11 cellular contexts compared by ENCODE assay signal in genomic region chr14:104536942-104537612, GRCh38. TPM values are rescaled to one million over a fixed set of nuclear protein-coding genes. Genes with fewer than 3 reads are reported as not detected.
A peak's percentile ranks its signal among the peaks of the same experiment; 100 is the strongest.
DNase-seq lines count a peak whose midpoint lies in the region; ATAC-seq, FAIRE-seq and TF ChIP-seq lines count a peak whose summit lies in the region.
"Had no signal": no experiment of that assay in that cellular context is flagged by ENCODE, and none has a peak within 500 bp of the region (broad histone marks: within the 10 kb centered on the region; RNA-seq: fewer than 3 reads in every experiment).

No MANE protein-coding gene starts in this region.

- DNase-seq in heart left ventricle, result peak in 2 of 5 donors; percentile 15 to 37
- no peak for DNase-seq in Right ventricle myocardium superior
- peak; percentile 47 for DNase-seq in astrocyte (ENCODE audit: low read depth)
- peak; percentile 79 for DNase-seq in keratinocyte (ENCODE audit: low read depth, low spot score)
- no peak for DNase-seq in small intestine
- DNase-seq in NCI-H2081 treated with DMSO at 0.1 percent for 48 hours (lab: John Stamatoyannopoulos, UW), result no peak
- DNase-seq in D721Med (ENCODE audit: insufficient read length, low spot score), result no peak
- DNase-seq: NCI-H1930, upper lobe of left lung had no signal

- H3K27me3 ChIP-seq in heart left ventricle (peaks cover 0 to 9% (median 0%) of the 10 kb centered on the region in 9 donors), astrocyte (ENCODE audit: insufficient read depth, low read length) (no peaks in the 10 kb centered on the region), keratinocyte (ENCODE audit: control insufficient read depth, extremely low read depth, insufficient read depth, low read length) (no peaks in the 10 kb centered on the region), small intestine (ENCODE audit: control insufficient read depth in 2 of 2, insufficient read depth in 2 of 2, low read length in 2 of 2) (no peaks in the 10 kb centered on the region)
- H3K27me3 ChIP-seq: upper lobe of left lung had no signal

- peaks cover 0 to 11% (median 0%) of the 10 kb centered on the region in 12 donors for H3K4me1 ChIP-seq in heart left ventricle
- H3K4me1 ChIP-seq in astrocyte (ENCODE audit: insufficient read depth, low read length), result peaks cover 2% of the 10 kb centered on the region
- peaks cover 9% of the 10 kb centered on the region for H3K4me1 ChIP-seq in keratinocyte (ENCODE audit: control insufficient read depth, extremely low read depth, insufficient read depth, low read length)
- no peaks in the 10 kb centered on the region for H3K4me1 ChIP-seq in small intestine (ENCODE audit: control insufficient read depth in 2 of 2, insufficient read depth in 1 of 2, low read depth in 1 of 2, low read length in 1 of 2)

- H4K20me1 ChIP-seq in astrocyte (ENCODE audit: insufficient read depth, low read length), result no peaks in the 10 kb centered on the region
- no peaks in the 10 kb centered on the region for H4K20me1 ChIP-seq in keratinocyte (ENCODE audit: control insufficient read depth, extremely low read depth, insufficient read depth, low read length)

- H3K36me3 Mint-ChIP-seq in astrocyte (ENCODE audit: low read depth, unreplicated experiment), result no peaks in the 10 kb centered on the region

- no peak overlapping the region for H2AFZ ChIP-seq in astrocyte (ENCODE audit: low read depth, low read length)
- H2AFZ ChIP-seq in keratinocyte (ENCODE audit: control insufficient read depth, low read length), result no peak overlapping the region

- WGBS in heart left ventricle, 4 donors, result 15 to 22% (median 21%) methylated on average over 4 to 8 of the region's 8 CpGs
- WGBS in small intestine, 3 donors, result 52 to 63% (median 62%) methylated on average over 8 of the region's 8 CpGs

- ATAC-seq in heart left ventricle (peak in 3 of 4 donors; percentile 34 to 70 (median 66)), Right ventricle myocardium superior (ENCODE audit: poor library complexity) (no peak), HG03280 (IDR thresholded peaks at IDR 0.05; ENCODE audit: unreplicated experiment) (no peak)

- no peaks in the 10 kb centered on the region for H3K9me1 ChIP-seq in keratinocyte (ENCODE audit: control insufficient read depth, extremely low read depth, insufficient read depth, low read length)

- intact Hi-C loops in heart left ventricle (cut with DNase I) (no loop called here), Right ventricle myocardium superior (cut with DNase I) (no loop called here)

- H3K79me2 ChIP-seq in astrocyte (ENCODE audit: insufficient read depth, low read length), result no peaks in the 10 kb centered on the region
- H3K79me2 ChIP-seq in keratinocyte (ENCODE audit: control insufficient read depth, insufficient read depth, low read length), result no peaks in the 10 kb centered on the region

- H3K4me1 Mint-ChIP-seq in astrocyte (ENCODE audit: low read depth, unreplicated experiment), result peaks cover 5% of the 10 kb centered on the region

- H3K4me2 ChIP-seq in astrocyte (ENCODE audit: low read length), result no peak overlapping the region
- no peak overlapping the region for H3K4me2 ChIP-seq in keratinocyte (ENCODE audit: control insufficient read depth, extremely low read depth, insufficient read depth, low read depth, low read length)

- no peak overlapping the region for H3K27ac Mint-ChIP-seq in astrocyte (ENCODE audit: unreplicated experiment)

- TF ChIP-seq POLR2A in heart left ventricle (IDR thresholded peaks at IDR 0.05), result no peak

- no peak for FAIRE-seq in astrocyte (lab: Jason Lieb, UNC)
- FAIRE-seq in keratinocyte (lab: Jason Lieb, UNC), result no peak
- no peak for FAIRE-seq in small intestine (lab: Jason Lieb, UNC)
- FAIRE-seq in D721Med (lab: Jason Lieb, UNC), result no peak

- H3K4me3 ChIP-seq in heart left ventricle (no peak overlapping the region), astrocyte (ENCODE audit: insufficient read depth, low read depth, low read length) (no peak overlapping the region), keratinocyte (ENCODE audit: control insufficient read depth in 2 of 3, extremely low read depth in 1 of 3, insufficient read depth in 2 of 3, low read depth in 1 of 3, low read length in 3 of 3) (no peak overlapping the region), small intestine (ENCODE audit: low read depth in 1 of 2, low read length in 2 of 2) (no peak overlapping the region)
- H3K4me3 ChIP-seq: upper lobe of left lung had no signal

- TF ChIP-seq CTCF in heart left ventricle (IDR thresholded peaks at IDR 0.05) (no peak), astrocyte (IDR thresholded peaks at IDR 0.05; ENCODE audit: insufficient read depth, low read depth, low read length) (no peak), keratinocyte (optimal IDR thresholded peaks at IDR 0.05 in 1 of 3, IDR thresholded peaks at IDR 0.05 in 1 of 3, conservative IDR thresholded peaks at IDR 0.05 in 1 of 3; ENCODE audit: extremely low read depth in 1 of 3, insufficient read depth in 2 of 3, low read length in 3 of 3) (no peak), D721Med (IDR thresholded peaks at IDR 0.05; ENCODE audit: insufficient read depth, missing control alignments) (no peak)

- H3K9me3 ChIP-seq in heart left ventricle (no peaks in the 10 kb centered on the region), astrocyte (ENCODE audit: insufficient read depth, low read depth, low read length) (no peaks in the 10 kb centered on the region), keratinocyte (ENCODE audit: control insufficient read depth, low read depth, low read length) (no peaks in the 10 kb centered on the region), small intestine (ENCODE audit: control insufficient read depth, low read depth) (no peaks in the 10 kb centered on the region)
- H3K9me3 ChIP-seq: upper lobe of left lung had no signal

- H3K27ac ChIP-seq in heart left ventricle (no peak overlapping the region), astrocyte (ENCODE audit: low read depth, low read length) (no peak overlapping the region), keratinocyte (ENCODE audit: control insufficient read depth, insufficient read depth, low read length) (no peak overlapping the region), small intestine (ENCODE audit: low read depth in 1 of 2, low read length in 1 of 2) (no peak overlapping the region)
- H3K27ac ChIP-seq: upper lobe of left lung had no signal

- dilution Hi-C loops in keratinocyte (cut with MboI; ENCODE audit: extremely low pct_ligation_motif_present, low sequenced_read_pairs), result no loop called here

- H3K36me3 ChIP-seq in heart left ventricle (no peaks in the 10 kb centered on the region), astrocyte (ENCODE audit: insufficient read depth, low read length) (no peaks in the 10 kb centered on the region), keratinocyte (ENCODE audit: control insufficient read depth in 2 of 2, extremely low read depth in 1 of 2, insufficient read depth in 2 of 2, low read length in 2 of 2) (no peaks in the 10 kb centered on the region), small intestine (ENCODE audit: control insufficient read depth in 2 of 2, insufficient read depth in 2 of 2, low read length in 2 of 2) (no peaks in the 10 kb centered on the region)
- H3K36me3 ChIP-seq: upper lobe of left lung had no signal

- H3K4me3 Mint-ChIP-seq in astrocyte (ENCODE audit: unreplicated experiment), result no peak overlapping the region

- H3K27me3 Mint-ChIP-seq in astrocyte (ENCODE audit: low read depth, unreplicated experiment), result peaks cover 9% of the 10 kb centered on the region

- no peaks in the 10 kb centered on the region for H3K9me3 Mint-ChIP-seq in astrocyte (ENCODE audit: unreplicated experiment)

- H3K9ac ChIP-seq in astrocyte (ENCODE audit: low read length) (no peak overlapping the region), keratinocyte (ENCODE audit: control insufficient read depth, extremely low read depth, insufficient read depth, low read length) (no peak overlapping the region)

RNA-seq across cellular contexts. Expression of gene C14orf180, which starts 42.5 kb away (rescaled TPM):
- total RNA-seq in heart left ventricle (100 to 1,000 TPM in 2 of 9 donors, 10 to 100 TPM in 7; 25.5 to 170 (median 75.3) TPM), Right ventricle myocardium superior (42.5 TPM), astrocyte (not detected in 2 replicates)
- polyA plus RNA-seq in heart left ventricle (100 to 1,000 TPM in 1 of 2 donors, 10 to 100 TPM in 1; 11.1 to 121 TPM), keratinocyte (not detected in 3 replicates), small intestine (1 to 10 TPM in 1 of 3 donors, not detected in 2; 2.3 TPM)
- not detected for polyA plus RNA-seq in keratinocyte (2011; ENCODE audit: low read depth)
- polyA plus RNA-seq in keratinocyte (2011; cell fraction: cytosol; rRNA removed), result not detected in 2 replicates
- polyA plus RNA-seq in keratinocyte (2011; cell fraction: nucleus; rRNA removed), result not detected in 2 replicates
- not detected in 2 replicates for polyA plus RNA-seq in keratinocyte (2012; ENCODE audit: low replicate concordance)
- polyA minus RNA-seq in keratinocyte, result not detected in 3 replicates
- not detected for polyA minus RNA-seq in keratinocyte (2011; cell fraction: cytosol; rRNA and poly(A)+ RNA removed)
- polyA minus RNA-seq in keratinocyte (2011; cell fraction: nucleus; rRNA and poly(A)+ RNA removed), result not detected in 2 replicates
- total RNA-seq: upper lobe of left lung had no signal
- polyA plus RNA-seq: AG04450 had no signal

Comparison
In these comparisons a context has a peak if more than half of its experiments do, and no peak if none do; other contexts are left out.
1. ATAC-seq: peak in heart left ventricle (3 of 4); none in Right ventricle myocardium superior (single experiment) and HG03280 (single experiment).
2. DNase-seq: peak in astrocyte (single experiment) and keratinocyte (single experiment); none in Right ventricle myocardium superior (single experiment), small intestine (single experiment), NCI-H2081 treated with DMSO at 0.1 percent for 48 hours (single experiment) and D721Med (single experiment).
3. RNA of gene C14orf180, which starts 42.5 kb away (total RNA-seq): 25.5 to 170 TPM in heart left ventricle and 42.5 TPM in Right ventricle myocardium superior (single experiment); not detected in astrocyte; every median in the first group is over 10 times any median in the second.